Comparison of ENCODE assay signal across 8 cellular contexts in genomic region chr9:128203024-128203841, GRCh38. TPM values are rescaled to one million over a fixed set of nuclear protein-coding genes. Genes with fewer than 3 reads are reported as not detected.
DNase-seq lines count a peak whose midpoint lies in the region; ATAC-seq and TF ChIP-seq lines count a peak whose summit lies in the region.

DNM1 (plus strand) TSS chr9:128203379; CDS start chr9:128203471, 92 bp downstream.

- intact Hi-C loops in left ventricle myocardium superior (cut with micrococcal nuclease): no loop called here

- CTCF ChIA-PET in T-cell (lab: Charles Lee): no interaction called here

- no peaks in the 10 kb centered on the region for H3K9me3 Mint-ChIP-seq in T-cell
- H3K9me3 Mint-ChIP-seq in progenitor cell of endocrine pancreas (ENCODE audit: low read depth): no peaks in the 10 kb centered on the region

- TF ChIP-seq CTCF in progenitor cell of endocrine pancreas (IDR thresholded peaks at IDR 0.05; ENCODE audit: unreplicated experiment): peak; percentile 92

- peak; percentile 99 for DNase-seq in D341Med (ENCODE audit: low spot score)
- peak; percentile 55 to 61 for DNase-seq in Kasumi-1 (lab: John Stamatoyannopoulos, UW)
- peak; percentile 33 to 76 (median 62) for DNase-seq in T-cell
- DNase-seq in amniotic epithelial cell (ENCODE audit: low read depth): peak; percentile 33
- DNase-seq in left ventricle myocardium superior: peak; percentile 83
- DNase-seq in progenitor cell of endocrine pancreas (ENCODE audit: low spot score, unreplicated experiment): peak; percentile 63
- DNase-seq in ureter (ENCODE audit: low spot score): no peak

- POLR2A ChIA-PET in T-cell (lab: Charles Lee): no interaction called here

- peak; percentile 73 for ATAC-seq in GM21529 (IDR thresholded peaks at IDR 0.05; ENCODE audit: unreplicated experiment)
- ATAC-seq in T-cell (replicated peaks in 1 of 4): peak; percentile 93 to 98 (median 95)
- ATAC-seq in left ventricle myocardium superior: peak; percentile 87

- H3K4me1 Mint-ChIP-seq in T-cell (peaks cover 6 to 7% (median 7%) of the 10 kb centered on the region in 3 donors), progenitor cell of endocrine pancreas (ENCODE audit: low read depth) (peaks cover 13% of the 10 kb centered on the region)

- H3K27ac Mint-ChIP-seq in T-cell (peak within 1 kb of the TSS; percentile 16 to 70), progenitor cell of endocrine pancreas (peak within 1 kb of the TSS; percentile 74)

- H3K27me3 Mint-ChIP-seq in T-cell (peaks cover 4 to 10% of the 10 kb centered on the region in 2 donors), progenitor cell of endocrine pancreas (peaks cover 21% of the 10 kb centered on the region)

- H3K4me3 Mint-ChIP-seq in T-cell: peak within 1 kb of the TSS; percentile 68 to 80 (median 72)
- H3K4me3 Mint-ChIP-seq in progenitor cell of endocrine pancreas (ENCODE audit: low read depth): peak within 1 kb of the TSS; percentile 71

- H3K36me3 Mint-ChIP-seq in T-cell: no peaks in the 10 kb centered on the region
- H3K36me3 Mint-ChIP-seq in progenitor cell of endocrine pancreas (ENCODE audit: insufficient read depth): no peaks in the 10 kb centered on the region

RNA-seq across cellular contexts. Expression of gene DNM1, which starts in this region (rescaled TPM):
- total RNA-seq in T-cell: 1 to 10 TPM in 4 of 5 donors, under 1 TPM in 1; 0.95 to 3.0 (median 1.8) TPM
- 5.4 TPM for total RNA-seq in left ventricle myocardium superior
- 34.1 and 38.0 TPM in 2 replicates for total RNA-seq in progenitor cell of endocrine pancreas
- 31.4 TPM for total RNA-seq in ureter
